In the genomic region with DNA sequence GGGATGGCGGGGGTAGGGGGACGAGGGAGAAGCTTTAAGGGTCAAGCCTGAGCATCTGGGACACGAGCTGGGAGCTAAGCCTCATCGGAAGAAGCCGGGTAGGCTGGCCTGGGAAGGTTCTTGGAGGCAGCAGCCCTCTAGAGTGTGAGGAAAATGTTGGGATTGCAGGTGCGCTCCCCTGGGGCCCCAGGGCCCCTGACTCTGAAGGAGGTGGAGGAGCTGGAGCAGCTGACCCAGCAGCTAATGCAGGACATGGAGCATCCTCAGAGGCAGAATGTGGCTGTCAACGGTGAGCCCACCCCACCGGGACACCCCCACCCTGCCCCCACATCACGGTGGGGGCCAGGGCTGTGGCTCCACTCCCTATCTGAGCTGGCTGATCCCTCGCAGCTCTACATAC, we compare ENCODE assay signal across 26 cellular contexts. TPM values are rescaled to one million over a fixed set of nuclear protein-coding genes. Genes with fewer than 3 reads are reported as not detected.
DNase-seq lines count a peak whose midpoint lies in the region; ATAC-seq and TF ChIP-seq lines count a peak whose summit lies in the region.
"Had no signal": no experiment of that assay in that cellular context is flagged by ENCODE, and none has a peak within 500 bp of the region (broad histone marks: within the 10 kb centered on the region; RNA-seq: fewer than 3 reads in every experiment).

No MANE protein-coding gene starts in this region.

- no peaks in the 10 kb centered on the region for H3K27me3 Mint-ChIP-seq in CD4-positive, alpha-beta T cell
- no peaks in the 10 kb centered on the region for H3K27me3 Mint-ChIP-seq in dendritic cell treated with granulocyte-macrophage colony-stimulating factor and Interleukin-4, amounts not matched to agents 40 ng/mL and 50 ng/mL, for 4 days
- H3K27me3 Mint-ChIP-seq in mesothelial cell of epicardium (ENCODE audit: low read depth) = no peaks in the 10 kb centered on the region
- H3K27me3 Mint-ChIP-seq: activated B cell treated with CpG ODN at 0.5 μM for 24 hours; activated CD4-positive, alpha-beta memory T cell treated with anti-CD3 and anti-CD28 coated beads, Interleukin-2, amount 10 ng/mL, durations not matched to agents 7 days and 5 days had no signal

- peaks cover 10% of the 10 kb centered on the region for H3K4me1 Mint-ChIP-seq in CD4-positive, alpha-beta T cell (ENCODE audit: low read depth)
- H3K4me1 Mint-ChIP-seq in dendritic cell treated with granulocyte-macrophage colony-stimulating factor and Interleukin-4, amounts not matched to agents 40 ng/mL and 50 ng/mL, for 4 days (ENCODE audit: low read depth) = peaks cover 52% of the 10 kb centered on the region
- peaks cover 13% of the 10 kb centered on the region for H3K4me1 Mint-ChIP-seq in mesothelial cell of epicardium
- H3K4me1 Mint-ChIP-seq: activated B cell treated with CpG ODN at 0.5 μM for 24 hours had no signal

- no peaks in the 10 kb centered on the region; the same call in 1 of the 2 replicates for H3K9me3 ChIP-seq in AG04450 (ENCODE audit: control insufficient read depth, insufficient read depth, low read length)
- no peaks in the 10 kb centered on the region for H3K9me3 ChIP-seq in CD4-positive, alpha-beta T cell (ENCODE audit: control insufficient read depth, low read length)
- H3K9me3 ChIP-seq: heart right ventricle had no signal

- intact Hi-C loops in CD4-positive, alpha-beta T cell (cut with DNase I, micrococcal nuclease) = loop anchor here in 1 of 2 experiments (10.0 kb wide), 1 partner anchor 533 kb away; a partner anchor contains a TSS
- intact Hi-C loops in dendritic cell treated with granulocyte-macrophage colony-stimulating factor and Interleukin-4, amounts not matched to agents 40 ng/mL and 50 ng/mL, for 4 days (cut with micrococcal nuclease) = no loop called here

- H3K4me3 Mint-ChIP-seq in CD4-positive, alpha-beta T cell = no peak overlapping the region
- H3K4me3 Mint-ChIP-seq in dendritic cell treated with granulocyte-macrophage colony-stimulating factor and Interleukin-4, amounts not matched to agents 40 ng/mL and 50 ng/mL, for 4 days = no peak overlapping the region
- no peak overlapping the region for H3K4me3 Mint-ChIP-seq in mesothelial cell of epicardium
- H3K4me3 Mint-ChIP-seq: activated B cell treated with CpG ODN at 0.5 μM for 24 hours; activated CD4-positive, alpha-beta memory T cell treated with anti-CD3 and anti-CD28 coated beads, Interleukin-2, amount 10 ng/mL, durations not matched to agents 7 days and 5 days; stimulated activated effector memory CD8-positive, alpha-beta T cell treated with anti-CD3 and anti-CD28 coated beads, Interleukin-12 subunit alpha, Interleukin-12 subunit beta, amount 100 ng/mL, for 72 hours had no signal

- POLR2A ChIA-PET in AG04450 (lab: Yijun Ruan, JAX) = interaction anchor here (1.0 to 1.3 kb wide), 2 partner anchors 8 to 13 kb away, joined by 3 to 4 read pairs; no protein-coding TSS in a partner anchor
- POLR2A ChIA-PET in CD4-positive, alpha-beta T cell (lab: Charles Lee) = interaction anchor here (0.8 to 4.5 kb wide), 4 partner anchors 16 to 125 kb away, joined by 3 to 31 read pairs (median 4); a partner anchor contains a TSS

- peaks cover 23% of the 10 kb centered on the region for H3K36me3 ChIP-seq in rectal smooth muscle tissue (ENCODE audit: control insufficient read depth, insufficient read depth, low read length)

- H3K4me1 ChIP-seq in rectal smooth muscle tissue (ENCODE audit: control insufficient read depth, insufficient read depth, low read length) = peaks cover 51% of the 10 kb centered on the region

- no peak overlapping the region for H3K9ac ChIP-seq in rectal smooth muscle tissue (ENCODE audit: low read length)

- H3K4me3 ChIP-seq in AG04450 (ENCODE audit: low read depth, low read length) (no peak overlapping the region), rectal smooth muscle tissue (ENCODE audit: low read length) (no peak overlapping the region)
- H3K4me3 ChIP-seq: heart right ventricle had no signal

- H3K36me3 Mint-ChIP-seq in CD4-positive, alpha-beta T cell (ENCODE audit: low read depth) = peaks cover 47% of the 10 kb centered on the region
- H3K36me3 Mint-ChIP-seq in dendritic cell treated with granulocyte-macrophage colony-stimulating factor and Interleukin-4, amounts not matched to agents 40 ng/mL and 50 ng/mL, for 4 days (ENCODE audit: low read depth) = no peaks in the 10 kb centered on the region
- peaks cover 18% of the 10 kb centered on the region for H3K36me3 Mint-ChIP-seq in mesothelial cell of epicardium

- H3K27me3 ChIP-seq in AG04450 (ENCODE audit: control insufficient read depth, insufficient read depth, low read length) = no peaks in the 10 kb centered on the region
- no peaks in the 10 kb centered on the region for H3K27me3 ChIP-seq in CD4-positive, alpha-beta T cell (ENCODE audit: control insufficient read depth, insufficient read depth, low read length)
- no peaks in the 10 kb centered on the region for H3K27me3 ChIP-seq in rectal smooth muscle tissue (ENCODE audit: control insufficient read depth, insufficient read depth, low read length)
- H3K27me3 ChIP-seq: heart right ventricle had no signal

- H3K27ac ChIP-seq in AG04450 (ENCODE audit: low read depth, low read length) = peak overlapping the region; percentile 52
- peak overlapping the region; percentile 68 for H3K27ac ChIP-seq in CD4-positive, alpha-beta T cell (ENCODE audit: low read depth, low read length)
- peak overlapping the region; percentile 99 for H3K27ac ChIP-seq in rectal smooth muscle tissue (ENCODE audit: low read depth, low read length)
- H3K27ac ChIP-seq: heart right ventricle had no signal

- no peaks in the 10 kb centered on the region for H3K9me3 Mint-ChIP-seq in CD4-positive, alpha-beta T cell
- H3K9me3 Mint-ChIP-seq in dendritic cell treated with granulocyte-macrophage colony-stimulating factor and Interleukin-4, amounts not matched to agents 40 ng/mL and 50 ng/mL, for 4 days = no peaks in the 10 kb centered on the region
- no peaks in the 10 kb centered on the region for H3K9me3 Mint-ChIP-seq in mesothelial cell of epicardium
- H3K9me3 Mint-ChIP-seq: activated B cell treated with CpG ODN at 0.5 μM for 24 hours; activated CD4-positive, alpha-beta memory T cell treated with anti-CD3 and anti-CD28 coated beads, Interleukin-2, amount 10 ng/mL, durations not matched to agents 7 days and 5 days; stimulated activated effector memory CD8-positive, alpha-beta T cell treated with anti-CD3 and anti-CD28 coated beads, Interleukin-12 subunit alpha, Interleukin-12 subunit beta, amount 100 ng/mL, for 72 hours had no signal

- no peak for DNase-seq in AG04450 (ENCODE audit: low read depth, low spot score)
- DNase-seq in CD4-positive, alpha-beta T cell = no peak
- DNase-seq in mesothelial cell of epicardium (ENCODE audit: low spot score in 2 of 2, unreplicated experiment in 2 of 2) = no peak
- no peak for DNase-seq in activated CD4-positive, CD25-positive, alpha-beta regulatory T cell (lab: John Stamatoyannopoulos, UW)
- no peak for DNase-seq in SHP77 treated with DMSO at 0.1 percent for 48 hours (lab: John Stamatoyannopoulos, UW)
- DNase-seq: activated B cell treated with CpG ODN at 0.5 μM for 24 hours; activated CD4-positive, alpha-beta memory T cell treated with anti-CD3 and anti-CD28 coated beads, Interleukin-2, amount 10 ng/mL, durations not matched to agents 7 days and 5 days; activated naive CD4-positive, alpha-beta T cell; activated T-cell treated with anti-CD3 and anti-CD28 coated beads for 4 hours; heart right ventricle; left colon; mesendoderm; NCI-H1105; NCI-H2081; OCI-M1; stimulated activated CD4-positive, alpha-beta T cell treated with anti-CD3 and anti-CD28 coated beads, Interleukin-2, amount 100 ng/mL, for 48 hours; SW 1271; T1000 had no signal

- TF ChIP-seq CTCF in AG04450 (IDR thresholded peaks at IDR 0.05; ENCODE audit: low read depth, low read length) (no peak; the same call in 1 of the 2 replicates), mesothelial cell of epicardium (IDR thresholded peaks at IDR 0.05; ENCODE audit: unreplicated experiment) (no peak)
- no peak for TF ChIP-seq CTCF in CD4-positive, alpha-beta T cell (IDR thresholded peaks at IDR 0.05)

- ATAC-seq in CD4-positive, alpha-beta T cell (ENCODE audit: poor library complexity) = no peak
- ATAC-seq: heart right ventricle; left colon; stimulated activated effector memory CD8-positive, alpha-beta T cell treated with anti-CD3 and anti-CD28 coated beads, Interleukin-12 subunit alpha, Interleukin-12 subunit beta, amount 100 ng/mL, for 72 hours had no signal

- H3K27ac Mint-ChIP-seq in CD4-positive, alpha-beta T cell = peak overlapping the region; percentile 25
- peak overlapping the region; percentile 20 for H3K27ac Mint-ChIP-seq in dendritic cell treated with granulocyte-macrophage colony-stimulating factor and Interleukin-4, amounts not matched to agents 40 ng/mL and 50 ng/mL, for 4 days
- H3K27ac Mint-ChIP-seq in mesothelial cell of epicardium = no peak overlapping the region
- H3K27ac Mint-ChIP-seq: activated B cell treated with CpG ODN at 0.5 μM for 24 hours; activated CD4-positive, alpha-beta memory T cell treated with anti-CD3 and anti-CD28 coated beads, Interleukin-2, amount 10 ng/mL, durations not matched to agents 7 days and 5 days; stimulated activated effector memory CD8-positive, alpha-beta T cell treated with anti-CD3 and anti-CD28 coated beads, Interleukin-12 subunit alpha, Interleukin-12 subunit beta, amount 100 ng/mL, for 72 hours had no signal

- CTCF ChIA-PET in AG04450 (lab: Charles Lee) = interaction anchor here (0.6 to 1.6 kb wide), 4 partner anchors 8 to 148 kb away, joined by 3 to 5 read pairs (median 5); no protein-coding TSS in a partner anchor
- CTCF ChIA-PET in CD4-positive, alpha-beta T cell (lab: Charles Lee) = interaction anchor here (2.1 kb wide), 1 partner anchor 8 kb away, joined by 8 read pairs; no protein-coding TSS in a partner anchor

RNA-seq across cellular contexts. Expression of a gene that starts 6.9 kb away (rescaled TPM):
- 32.6 and 76.4 TPM in 2 replicates for polyA plus RNA-seq in AG04450 (2011; rRNA removed)
- polyA minus RNA-seq in AG04450 (2011; rRNA and poly(A)+ RNA removed) = 111 and 154 TPM in 2 replicates
- total RNA-seq in CD4-positive, alpha-beta T cell = 100 to 1,000 TPM; 132 to 146 TPM
- 284 to 295 TPM (median 290 TPM) in 3 replicates for total RNA-seq in mesothelial cell of epicardium

RNA-seq across cellular contexts. Expression of a gene that starts 20.6 kb away (rescaled TPM):
- polyA plus RNA-seq in AG04450 (2011; rRNA removed) = 0.09 TPM in 1 of 2 replicates, not detected in the other
- 0.30 TPM in 1 of 2 replicates, not detected in the other for polyA minus RNA-seq in AG04450 (2011; rRNA and poly(A)+ RNA removed)
- total RNA-seq in CD4-positive, alpha-beta T cell = 10 to 100 TPM; 16.0 to 19.0 TPM
- 23.2 to 28.8 TPM (median 27.3 TPM) in 3 replicates for total RNA-seq in mesothelial cell of epicardium
- total RNA-seq: activated B cell treated with CpG ODN at 0.5 μM for 24 hours, cardiac septum, endothelial cell of umbilical vein had no signal

RNA-seq across cellular contexts. Expression of a gene that starts 25.5 kb away (rescaled TPM):
- 3.1 and 4.2 TPM in 2 replicates for polyA plus RNA-seq in AG04450 (2011; rRNA removed)
- polyA minus RNA-seq in AG04450 (2011; rRNA and poly(A)+ RNA removed) = 6.9 and 7.0 TPM in 2 replicates
- total RNA-seq in CD4-positive, alpha-beta T cell = under 1 TPM in 1 of 2 experiments, not detected in 1; 0.14 TPM
- total RNA-seq in mesothelial cell of epicardium = 5.6 to 6.1 TPM (median 5.8 TPM) in 3 replicates
- total RNA-seq: activated B cell treated with CpG ODN at 0.5 μM for 24 hours had no signal

RNA-seq across cellular contexts. Expression of a gene that starts 55.2 kb away (rescaled TPM):
- not detected in 2 replicates for polyA plus RNA-seq in AG04450 (2011; rRNA removed)
- polyA minus RNA-seq in AG04450 (2011; rRNA and poly(A)+ RNA removed) = not detected in 2 replicates
- total RNA-seq in CD4-positive, alpha-beta T cell = under 1 TPM; 0.47 to 0.61 TPM
- not detected in 3 replicates for total RNA-seq in mesothelial cell of epicardium
- total RNA-seq: activated B cell treated with CpG ODN at 0.5 μM for 24 hours; activated CD4-positive, alpha-beta memory T cell treated with anti-CD3 and anti-CD28 coated beads, Interleukin-2, amount 10 ng/mL, durations not matched to agents 7 days and 5 days; cardiac septum; endothelial cell of umbilical vein; heart right ventricle; left colon; omental fat pad; renal cortical epithelial cell; Right ventricle myocardium superior had no signal
- polyA plus RNA-seq: endothelial cell of umbilical vein, heart right ventricle had no signal
